14 cellular contexts compared by ENCODE assay signal in the genomic region with DNA sequence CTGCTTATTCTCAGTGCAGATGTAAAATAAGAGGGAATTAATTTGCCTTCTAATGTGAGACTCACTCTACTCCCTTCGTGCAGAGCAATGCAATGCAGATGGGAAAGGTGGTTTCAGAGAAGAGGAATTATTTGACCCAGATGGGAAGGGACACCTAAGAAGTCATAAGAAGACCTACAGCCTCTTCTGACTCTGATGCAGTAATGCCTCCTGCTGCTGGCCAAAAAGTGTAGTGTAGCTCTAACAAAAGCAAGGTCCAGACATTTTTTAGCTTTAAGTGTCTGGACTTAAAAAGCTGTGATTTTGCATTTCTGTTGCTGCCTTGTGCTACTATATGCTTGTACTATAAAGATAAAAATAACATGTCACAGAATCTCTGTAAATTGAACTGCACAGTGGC.
DNase-seq lines count a peak whose midpoint lies in the region; ATAC-seq and TF ChIP-seq lines count a peak whose summit lies in the region.
"Had no signal": no experiment of that assay in that cellular context is flagged by ENCODE, and none has a peak within 500 bp of the region (broad histone marks: within the 10 kb centered on the region; RNA-seq: fewer than 3 reads in every experiment).

No MANE protein-coding gene starts in this region.

- H3K27me3 ChIP-seq in WERI-Rb-1 (ENCODE audit: insufficient read depth, low read depth, severe bottlenecking) (no peaks in the 10 kb centered on the region), hepatocyte (no peaks in the 10 kb centered on the region), stomach (no peaks in the 10 kb centered on the region)

- no peaks in the 10 kb centered on the region for H3K9me3 ChIP-seq in WERI-Rb-1 (ENCODE audit: severe bottlenecking)
- H3K9me3 ChIP-seq in hepatocyte (ENCODE audit: low read depth), result no peaks in the 10 kb centered on the region
- no peaks in the 10 kb centered on the region for H3K9me3 ChIP-seq in stomach

- H3K4me3 ChIP-seq in AG09309 (ENCODE audit: control insufficient read depth, low read depth, low read length) (no peak overlapping the region), WERI-Rb-1 (ENCODE audit: low read depth, low read length) (no peak overlapping the region), hepatocyte (no peak overlapping the region), stomach (no peak overlapping the region)

- no peak for TF ChIP-seq EP300 in stomach (IDR thresholded peaks at IDR 0.05)

- 54% methylated on average over 1 of the region's 1 CpG for WGBS in hepatocyte (ENCODE audit: low lambda C conversion rate, missing lambda C conversion rate)
- 82 to 92% (median 89%) methylated on average over 1 of the region's 1 CpG for WGBS in stomach, 5 donors

- peaks cover 17% of the 10 kb centered on the region for H3K4me1 Mint-ChIP-seq in activated CD8-positive, alpha-beta memory T cell treated with anti-CD3 and anti-CD28 coated beads, Interleukin-2, amount 10 ng/mL, durations not matched to agents 7 days and 5 days

- TF ChIP-seq POLR2A in stomach (IDR thresholded peaks at IDR 0.05), result no peak

- CTCF ChIA-PET in activated CD8-positive, alpha-beta memory T cell treated with anti-CD3 and anti-CD28 coated beads, Interleukin-2, amount 10 ng/mL, durations not matched to agents 7 days and 5 days (lab: Charles Lee), result no interaction called here

- H2AFZ ChIP-seq in hepatocyte, result no peak overlapping the region

- H3K27ac ChIP-seq in WERI-Rb-1 (no peak overlapping the region), hepatocyte (no peak overlapping the region), stomach (no peak overlapping the region)

- no peak for DNase-seq in AG09309 (ENCODE audit: low read depth)
- DNase-seq in WERI-Rb-1, result peak; percentile 16
- DNase-seq in hepatocyte (ENCODE audit: low spot score), result no peak
- no peak for DNase-seq in stomach
- no peak for DNase-seq in activated CD8-positive, alpha-beta memory T cell treated with anti-CD3 and anti-CD28 coated beads, Interleukin-2, amount 10 ng/mL, durations not matched to agents 7 days and 5 days
- DNase-seq: activated CD4-positive, alpha-beta T cell treated with anti-CD3 and anti-CD28 coated beads for 4 hours; activated naive CD4-positive, alpha-beta T cell treated with Interleukin-2 at 50 U/mL for 16 hours; CD4-positive, alpha-beta T cell; naive thymus-derived CD8-positive, alpha-beta T cell; stimulated activated CD4-positive, alpha-beta T cell treated with anti-CD3 and anti-CD28 coated beads, Interleukin-15, amount 100 ng/mL, for 24 hours had no signal

- H3K9me3 Mint-ChIP-seq in activated CD8-positive, alpha-beta memory T cell treated with anti-CD3 and anti-CD28 coated beads, Interleukin-2, amount 10 ng/mL, durations not matched to agents 7 days and 5 days (ENCODE audit: low read depth), result peaks cover 3% of the 10 kb centered on the region
- H3K9me3 Mint-ChIP-seq: CD4-positive, alpha-beta T cell had no signal

- H3K4me1 ChIP-seq in hepatocyte (ENCODE audit: insufficient read depth) (peaks cover 11% of the 10 kb centered on the region), stomach (peaks cover 0 to 14% (median 6%) of the 10 kb centered on the region in 4 donors)

- no peaks in the 10 kb centered on the region for H3K9me2 ChIP-seq in hepatocyte (replicated peaks; ENCODE audit: insufficient read depth)

- ATAC-seq in GM18867 (IDR thresholded peaks at IDR 0.05; ENCODE audit: unreplicated experiment), result peak; percentile 22
- no peak for ATAC-seq in HG02884 (IDR thresholded peaks at IDR 0.05; ENCODE audit: unreplicated experiment)
- no peak for ATAC-seq in HG02870 (IDR thresholded peaks at IDR 0.05; ENCODE audit: unreplicated experiment)
- no peak for ATAC-seq in activated CD8-positive, alpha-beta memory T cell treated with anti-CD3 and anti-CD28 coated beads, Interleukin-2, amount 10 ng/mL, durations not matched to agents 7 days and 5 days
- ATAC-seq: naive thymus-derived CD8-positive, alpha-beta T cell; Right ventricle myocardium inferior had no signal

- H3K27ac Mint-ChIP-seq in activated CD8-positive, alpha-beta memory T cell treated with anti-CD3 and anti-CD28 coated beads, Interleukin-2, amount 10 ng/mL, durations not matched to agents 7 days and 5 days, result no peak overlapping the region
- H3K27ac Mint-ChIP-seq: CD4-positive, alpha-beta T cell had no signal

- no peaks in the 10 kb centered on the region for H3K27me3 Mint-ChIP-seq in activated CD8-positive, alpha-beta memory T cell treated with anti-CD3 and anti-CD28 coated beads, Interleukin-2, amount 10 ng/mL, durations not matched to agents 7 days and 5 days
- H3K27me3 Mint-ChIP-seq: CD4-positive, alpha-beta T cell; naive thymus-derived CD8-positive, alpha-beta T cell had no signal

- peaks cover 2% of the 10 kb centered on the region for H3K36me3 Mint-ChIP-seq in activated CD8-positive, alpha-beta memory T cell treated with anti-CD3 and anti-CD28 coated beads, Interleukin-2, amount 10 ng/mL, durations not matched to agents 7 days and 5 days

- TF ChIP-seq CTCF in AG09309 (IDR thresholded peaks at IDR 0.05; ENCODE audit: control insufficient read depth, insufficient read depth, low read depth, low read length, missing control alignments), result peak; percentile 66
- peak; percentile 72 for TF ChIP-seq CTCF in WERI-Rb-1 (IDR thresholded peaks at IDR 0.05; ENCODE audit: low read depth, low read length)
- TF ChIP-seq CTCF in hepatocyte (IDR thresholded peaks at IDR 0.05; ENCODE audit: poor library complexity), result peak; percentile 40
- TF ChIP-seq CTCF in stomach (IDR thresholded peaks at IDR 0.05), result no peak

- H3K36me3 ChIP-seq in WERI-Rb-1 (no peaks in the 10 kb centered on the region), hepatocyte (replicated peaks; ENCODE audit: insufficient read depth, low read depth) (no peaks in the 10 kb centered on the region), stomach (no peaks in the 10 kb centered on the region)

- intact Hi-C loops in stomach (cut with DNase I; ENCODE audit: low total_unique reads), result no loop called here

- no peaks in the 10 kb centered on the region for H3K79me2 ChIP-seq in hepatocyte

- H3K4me3 Mint-ChIP-seq in activated CD8-positive, alpha-beta memory T cell treated with anti-CD3 and anti-CD28 coated beads, Interleukin-2, amount 10 ng/mL, durations not matched to agents 7 days and 5 days, result no peak overlapping the region
- H3K4me3 Mint-ChIP-seq: CD4-positive, alpha-beta T cell; naive thymus-derived CD8-positive, alpha-beta T cell had no signal

- H3K4me2 ChIP-seq in hepatocyte, result no peak overlapping the region

- no peaks in the 10 kb centered on the region for H4K20me1 ChIP-seq in hepatocyte (ENCODE audit: insufficient read depth, poor library complexity, severe bottlenecking)

Comparison
In these comparisons a context has a peak if more than half of its experiments do, and no peak if none do; other contexts are left out.
1. CTCF ChIP-seq: peak in AG09309 (single experiment), WERI-Rb-1 (single experiment) and hepatocyte (single experiment); none in stomach (0 of 7).